ENCODE assay signal across 11 cellular contexts in genomic region chr11:125036933-125037332, GRCh38. TPM values are rescaled to one million over a fixed set of nuclear protein-coding genes. Genes with fewer than 3 reads are reported as not detected.
DNase-seq lines count a peak whose midpoint lies in the region; ATAC-seq and TF ChIP-seq lines count a peak whose summit lies in the region.
"Had no signal": no experiment of that assay in that cellular context is flagged by ENCODE, and none has a peak within 500 bp of the region (broad histone marks: within the 10 kb centered on the region; RNA-seq: fewer than 3 reads in every experiment).

No MANE protein-coding gene starts in this region.

- POLR2A ChIA-PET in AG04450 (lab: Yijun Ruan, JAX) = no interaction called here

- H3K27me3 Mint-ChIP-seq in activated T-helper 2 cell treated with anti-CD3 and anti-CD28 coated beads, Interferon-gamma antibody, Interleukin-2, Interleukin-4, amounts not matched to agents 10 μg/mL and 5 μg/mL and 100 μg/mL, durations not matched to agents 14 hours and 24 hours and 36 hours (ENCODE audit: low read depth) = no peaks in the 10 kb centered on the region
- H3K27me3 Mint-ChIP-seq: dendritic cell treated with granulocyte-macrophage colony-stimulating factor and Interleukin-4, amounts not matched to agents 40 ng/mL and 50 ng/mL, for 4 days had no signal

- H3K27me3 ChIP-seq in AG04450 (ENCODE audit: control insufficient read depth, insufficient read depth, low read length) (no peaks in the 10 kb centered on the region), GM23248 (replicated peaks; ENCODE audit: insufficient read depth) (no peaks in the 10 kb centered on the region)

- H3K36me3 ChIP-seq in GM23248 (ENCODE audit: low read depth) (no peaks in the 10 kb centered on the region), mucosa of descending colon (ENCODE audit: low read depth) (no peaks in the 10 kb centered on the region)

- no peak overlapping the region for H3K4me3 Mint-ChIP-seq in activated T-helper 2 cell treated with anti-CD3 and anti-CD28 coated beads, Interferon-gamma antibody, Interleukin-2, Interleukin-4, amounts not matched to agents 10 μg/mL and 5 μg/mL and 100 μg/mL, durations not matched to agents 14 hours and 24 hours and 36 hours (ENCODE audit: low read depth)
- H3K4me3 Mint-ChIP-seq: dendritic cell treated with granulocyte-macrophage colony-stimulating factor and Interleukin-4, amounts not matched to agents 40 ng/mL and 50 ng/mL, for 4 days had no signal

- in situ Hi-C loops in GM23248 (cut with MboI) = no loop called here

- intact Hi-C loops in activated T-helper 2 cell treated with anti-CD3 and anti-CD28 coated beads, Interferon-gamma antibody, Interleukin-2, Interleukin-4, amounts not matched to agents 10 μg/mL and 5 μg/mL and 100 μg/mL, durations not matched to agents 14 hours and 24 hours and 36 hours (cut with micrococcal nuclease) = no loop called here
- intact Hi-C loops in mucosa of descending colon (cut with DNase I, micrococcal nuclease) = no loop called here

- no peak overlapping the region for H3K27ac Mint-ChIP-seq in activated T-helper 2 cell treated with anti-CD3 and anti-CD28 coated beads, Interferon-gamma antibody, Interleukin-2, Interleukin-4, amounts not matched to agents 10 μg/mL and 5 μg/mL and 100 μg/mL, durations not matched to agents 14 hours and 24 hours and 36 hours
- H3K27ac Mint-ChIP-seq: dendritic cell treated with granulocyte-macrophage colony-stimulating factor and Interleukin-4, amounts not matched to agents 40 ng/mL and 50 ng/mL, for 4 days had no signal

- H3K9ac ChIP-seq in GM23248 = no peak overlapping the region

- H3K9me3 Mint-ChIP-seq in activated T-helper 2 cell treated with anti-CD3 and anti-CD28 coated beads, Interferon-gamma antibody, Interleukin-2, Interleukin-4, amounts not matched to agents 10 μg/mL and 5 μg/mL and 100 μg/mL, durations not matched to agents 14 hours and 24 hours and 36 hours = peaks cover 28% of the 10 kb centered on the region

- H3K9me2 ChIP-seq in GM23248 (ENCODE audit: insufficient read depth) = no peaks in the 10 kb centered on the region

- TF ChIP-seq CTCF in AG04450 (IDR thresholded peaks at IDR 0.05; ENCODE audit: low read depth, low read length) (no peak), VCaP (conservative IDR thresholded peaks at IDR 0.05) (no peak), mucosa of descending colon (IDR thresholded peaks at IDR 0.05) (no peak)

- WGBS in GM23248 (ENCODE audit: low coverage in 1 of 2, low lambda C conversion rate in 2 of 2, missing lambda C conversion rate in 2 of 2), 2 experiments = 0% methylated on average over 1 of the region's 1 CpG

- H2AFZ ChIP-seq in GM23248 = peak overlapping the region; percentile 32; the same call in 1 of the 2 replicates

- ATAC-seq in HG03045 (IDR thresholded peaks at IDR 0.05; ENCODE audit: unreplicated experiment) (no peak), mucosa of descending colon (no peak)

- CTCF ChIA-PET in AG04450 (lab: Charles Lee) = no interaction called here

- H3K4me1 Mint-ChIP-seq in activated T-helper 2 cell treated with anti-CD3 and anti-CD28 coated beads, Interferon-gamma antibody, Interleukin-2, Interleukin-4, amounts not matched to agents 10 μg/mL and 5 μg/mL and 100 μg/mL, durations not matched to agents 14 hours and 24 hours and 36 hours (ENCODE audit: low read depth) = peaks cover 12% of the 10 kb centered on the region

- H3K27ac ChIP-seq in AG04450 (ENCODE audit: low read depth, low read length) (no peak overlapping the region), GM23248 (peak overlapping the region; percentile 35), VCaP (peak overlapping the region; percentile 41)

- H3K4me3 ChIP-seq in AG04450 (ENCODE audit: low read depth, low read length) (no peak overlapping the region), GM23248 (no peak overlapping the region), mucosa of descending colon (no peak overlapping the region)

- DNase-seq in AG04450 (ENCODE audit: low read depth, low spot score) (peak; percentile 63), GM23248 (peak; percentile 96), glomerular endothelial cell (ENCODE audit: extremely low read depth, low read depth, low spot score) (peak; percentile 54), HuH-7 (ENCODE audit: low spot score) (no peak), mucosa of descending colon (no peak)
- DNase-seq in activated T-helper 2 cell treated with anti-CD3 and anti-CD28 coated beads, Interferon-gamma antibody, Interleukin-2, Interleukin-4, amounts not matched to agents 10 μg/mL and 5 μg/mL and 100 μg/mL, durations not matched to agents 14 hours and 24 hours and 36 hours (ENCODE audit: low spot score) = no peak
- DNase-seq: activated effector memory CD4-positive, alpha-beta T cell treated with Interleukin-2 at 50 U/mL for 16 hours; Caco-2 had no signal

- peak overlapping the region; percentile 12 for H3K4me2 ChIP-seq in GM23248 (ENCODE audit: unreplicated experiment)

- no peaks in the 10 kb centered on the region for H3K79me2 ChIP-seq in GM23248 (ENCODE audit: insufficient read depth)

- H3K9me3 ChIP-seq in AG04450 (ENCODE audit: control insufficient read depth, insufficient read depth, low read length) = peaks cover 5% of the 10 kb centered on the region; the same call in 1 of the 2 replicates
- no peaks in the 10 kb centered on the region for H3K9me3 ChIP-seq in GM23248 (ENCODE audit: low read depth)
- H3K9me3 ChIP-seq in mucosa of descending colon = peaks cover 3% of the 10 kb centered on the region

- peaks cover 17% of the 10 kb centered on the region for H3K4me1 ChIP-seq in GM23248 (ENCODE audit: insufficient read depth)
- H3K4me1 ChIP-seq in mucosa of descending colon (ENCODE audit: low read depth) = no peaks in the 10 kb centered on the region
- H3K4me1 ChIP-seq: Caco-2 had no signal

- H3K36me3 Mint-ChIP-seq in activated T-helper 2 cell treated with anti-CD3 and anti-CD28 coated beads, Interferon-gamma antibody, Interleukin-2, Interleukin-4, amounts not matched to agents 10 μg/mL and 5 μg/mL and 100 μg/mL, durations not matched to agents 14 hours and 24 hours and 36 hours (ENCODE audit: low read depth) = peaks cover 42% of the 10 kb centered on the region

- no peaks in the 10 kb centered on the region for H4K20me1 ChIP-seq in GM23248 (ENCODE audit: insufficient read depth)

- H3F3A ChIP-seq in GM23248 (ENCODE audit: insufficient read depth) = peaks cover 16% of the 10 kb centered on the region

RNA-seq across cellular contexts. Expression of gene SLC37A2, which starts 26.2 kb away (rescaled TPM):
- polyA plus RNA-seq in AG04450 (2011; rRNA removed) = 0.79 and 0.99 TPM in 2 replicates
- polyA minus RNA-seq in AG04450 (2011; rRNA and poly(A)+ RNA removed) = 1.5 TPM in 2 replicates
- total RNA-seq in GM23248 (2014; rRNA removed; shearing (Covaris generic)) = 2.6 and 5.2 TPM in 2 replicates
- 1.2 and 1.7 TPM in 2 replicates for polyA plus RNA-seq in GM23248 (2016; fragmentation: Nextera tagmentation; extraction: Ambion mirVana)
- total RNA-seq in glomerular endothelial cell = 0.70 and 6.9 TPM in 2 replicates
- 0.44 and 0.52 TPM in 2 replicates for total RNA-seq in activated T-helper 2 cell treated with anti-CD3 and anti-CD28 coated beads, Interferon-gamma antibody, Interleukin-2, Interleukin-4, amounts not matched to agents 10 μg/mL and 5 μg/mL and 100 μg/mL, durations not matched to agents 14 hours and 24 hours and 36 hours
- total RNA-seq in mucosa of descending colon = 10 to 100 TPM in 1 of 3 donors, 1 to 10 TPM in 2; 4.3 to 10.5 (median 6.2) TPM

Comparison
In these comparisons a context has a peak if more than half of its experiments do, and no peak if none do; other contexts are left out.
1. DNase-seq: peak in AG04450 (single experiment), GM23248 (single experiment) and glomerular endothelial cell (single experiment); none in activated T-helper 2 cell treated with anti-CD3 and anti-CD28 coated beads, Interferon-gamma antibody, Interleukin-2, Interleukin-4, amounts not matched to agents 10 μg/mL and 5 μg/mL and 100 μg/mL, durations not matched to agents 14 hours and 24 hours and 36 hours (single experiment), HuH-7 (single experiment) and mucosa of descending colon (0 of 3).